In the genomic region with DNA sequence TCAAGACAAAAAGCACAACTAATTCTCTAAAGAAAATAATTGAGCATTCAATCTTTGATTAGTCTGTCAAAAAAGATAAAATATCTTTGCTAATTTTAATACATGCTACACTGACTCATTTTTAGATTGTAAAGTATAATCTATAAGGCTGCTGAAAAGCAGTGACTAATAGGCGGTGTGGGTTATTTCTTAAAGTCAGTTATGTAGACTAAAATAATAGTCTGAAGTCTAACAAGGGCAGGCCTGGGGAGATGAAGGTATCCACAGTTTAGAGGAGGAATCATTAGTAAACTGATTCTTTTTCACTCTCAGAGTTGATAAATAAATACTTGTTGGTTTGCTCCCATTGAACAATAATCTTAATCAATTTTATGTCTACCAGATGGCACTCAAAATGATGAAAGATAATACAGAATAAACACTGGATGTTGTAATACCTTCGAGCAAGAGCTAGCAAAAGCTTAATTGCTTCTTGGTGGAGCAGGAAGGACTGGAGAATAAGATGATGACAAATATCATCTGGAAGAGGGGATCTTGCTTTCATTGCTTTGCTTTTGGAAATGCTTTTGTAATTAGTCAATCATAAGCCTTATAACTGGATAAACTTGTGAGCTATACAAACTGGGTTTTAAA, we compare ENCODE assay signal across 1 cellular context.
TF ChIP-seq lines count a peak whose summit lies in the region.

No MANE protein-coding gene starts in this region.

TF ChIP-seq in HEK293, 187 proteins besides CTCF, POLR2A, EP300 and RAD21 (continued from another document and continues in another):
- TF ChIP-seq, protein P1, sequence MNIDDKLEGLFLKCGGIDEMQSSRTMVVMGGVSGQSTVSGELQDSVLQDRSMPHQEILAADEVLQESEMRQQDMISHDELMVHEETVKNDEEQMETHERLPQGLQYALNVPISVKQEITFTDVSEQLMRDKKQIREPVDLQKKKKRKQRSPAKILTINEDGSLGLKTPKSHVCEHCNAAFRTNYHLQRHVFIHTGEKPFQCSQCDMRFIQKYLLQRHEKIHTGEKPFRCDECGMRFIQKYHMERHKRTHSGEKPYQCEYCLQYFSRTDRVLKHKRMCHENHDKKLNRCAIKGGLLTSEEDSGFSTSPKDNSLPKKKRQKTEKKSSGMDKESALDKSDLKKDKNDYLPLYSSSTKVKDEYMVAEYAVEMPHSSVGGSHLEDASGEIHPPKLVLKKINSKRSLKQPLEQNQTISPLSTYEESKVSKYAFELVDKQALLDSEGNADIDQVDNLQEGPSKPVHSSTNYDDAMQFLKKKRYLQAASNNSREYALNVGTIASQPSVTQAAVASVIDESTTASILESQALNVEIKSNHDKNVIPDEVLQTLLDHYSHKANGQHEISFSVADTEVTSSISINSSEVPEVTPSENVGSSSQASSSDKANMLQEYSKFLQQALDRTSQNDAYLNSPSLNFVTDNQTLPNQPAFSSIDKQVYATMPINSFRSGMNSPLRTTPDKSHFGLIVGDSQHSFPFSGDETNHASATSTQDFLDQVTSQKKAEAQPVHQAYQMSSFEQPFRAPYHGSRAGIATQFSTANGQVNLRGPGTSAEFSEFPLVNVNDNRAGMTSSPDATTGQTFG (tag by site-specific recombination; IDR thresholded peaks at IDR 0.05; ENCODE audit: borderline replicate concordance) = no peak
- TF ChIP-seq ZBTB21 (tag by site-specific recombination; IDR thresholded peaks at IDR 0.05) (0 out of 2 replicates have a peak, but pooled peaks have one; percentile 27), ZBTB26 (tag by site-specific recombination; optimal IDR thresholded peaks at IDR 0.05) (no peak), ZNF24 (tag by site-specific recombination; IDR thresholded peaks at IDR 0.05) (peak; percentile 57; the same call in 1 of the 2 replicates), ZNF555 (tag by site-specific recombination; conservative IDR thresholded peaks at IDR 0.05) (no peak), FEZF1 (tag by site-specific recombination; IDR thresholded peaks at IDR 0.05) (peak; percentile 18; the same call in 1 of the 2 replicates), IKZF3 (tag by site-specific recombination; IDR thresholded peaks at IDR 0.05) (peak; percentile 64; the same call in 1 of the 2 replicates), ZNF529 (tag by site-specific recombination; IDR thresholded peaks at IDR 0.05; ENCODE audit: insufficient replicate concordance) (no peak), ZNF830 (tag by site-specific recombination; IDR thresholded peaks at IDR 0.05; ENCODE audit: low read depth) (no peak), HOXD13 (CRISPR knock-in tag; IDR thresholded peaks at IDR 0.05; ENCODE audit: borderline replicate concordance) (no peak), ZNF394 (tag by site-specific recombination; IDR thresholded peaks at IDR 0.05; ENCODE audit: borderline replicate concordance) (peak; percentile 34; the same call in 1 of the 2 replicates), KLF10 (tag by site-specific recombination; IDR thresholded peaks at IDR 0.05) (no peak), ZNF449 (tag by site-specific recombination; IDR thresholded peaks at IDR 0.05) (no peak), ZNF140 (tag by site-specific recombination; IDR thresholded peaks at IDR 0.05) (no peak), ZNF501 (tag by site-specific recombination; IDR thresholded peaks at IDR 0.05) (no peak), ZNF626 (tag by site-specific recombination; IDR thresholded peaks at IDR 0.05) (no peak), ZNF549 (tag by site-specific recombination; IDR thresholded peaks at IDR 0.05) (no peak), ZNF518A (tag by site-specific recombination; conservative IDR thresholded peaks at IDR 0.05; ENCODE audit: low read depth) (no peak), ZEB2 (tag by site-specific recombination; IDR thresholded peaks at IDR 0.05) (peak; percentile 75), PRDM10 (tag by site-specific recombination; IDR thresholded peaks at IDR 0.05) (peak; percentile 42; the same call in 1 of the 2 replicates), ZNF544 (tag by site-specific recombination; IDR thresholded peaks at IDR 0.05) (no peak), ZNF433 (tag by site-specific recombination; IDR thresholded peaks at IDR 0.05; ENCODE audit: low read depth) (no peak), ZNF324 (tag by site-specific recombination; IDR thresholded peaks at IDR 0.05) (no peak), ZNF19 (tag by site-specific recombination; IDR thresholded peaks at IDR 0.05; ENCODE audit: low read depth) (no peak), ZBTB7A (tag by site-specific recombination; IDR thresholded peaks at IDR 0.05; ENCODE audit: low read depth) (no peak), ZNF843 (tag by site-specific recombination; IDR thresholded peaks at IDR 0.05) (peak; percentile 73), ZNF548 (tag by site-specific recombination; IDR thresholded peaks at IDR 0.05) (no peak), ZXDB (tag by site-specific recombination; IDR thresholded peaks at IDR 0.05) (0 out of 2 replicates have a peak, but pooled peaks have one; percentile 2), ZNF266 (tag by site-specific recombination; IDR thresholded peaks at IDR 0.05; ENCODE audit: low read depth) (no peak), ZNF621 (tag by site-specific recombination; IDR thresholded peaks at IDR 0.05) (no peak), ZNF274 (IDR thresholded peaks at IDR 0.05; ENCODE audit: low read length) (no peak), ZNF274 (tag by site-specific recombination; IDR thresholded peaks at IDR 0.05; ENCODE audit: borderline replicate concordance) (no peak), YY1 (tag by site-specific recombination; IDR thresholded peaks at IDR 0.05) (no peak), ZSCAN23 (tag by site-specific recombination; IDR thresholded peaks at IDR 0.05) (0 out of 2 replicates have a peak, but pooled peaks have one; percentile 11)
- TF ChIP-seq, protein P2, sequence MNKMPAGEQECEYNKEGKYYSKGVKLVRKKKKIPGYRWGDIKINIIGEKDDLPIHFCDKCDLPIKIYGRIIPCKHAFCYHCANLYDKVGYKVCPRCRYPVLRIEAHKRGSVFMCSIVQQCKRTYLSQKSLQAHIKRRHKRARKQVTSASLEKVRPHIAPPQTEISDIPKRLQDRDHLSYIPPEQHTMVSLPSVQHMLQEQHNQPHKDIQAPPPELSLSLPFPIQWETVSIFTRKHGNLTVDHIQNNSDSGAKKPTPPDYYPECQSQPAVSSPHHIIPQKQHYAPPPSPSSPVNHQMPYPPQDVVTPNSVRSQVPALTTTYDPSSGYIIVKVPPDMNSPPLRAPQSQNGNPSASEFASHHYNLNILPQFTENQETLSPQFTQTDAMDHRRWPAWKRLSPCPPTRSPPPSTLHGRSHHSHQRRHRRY (tag by site-specific recombination; IDR thresholded peaks at IDR 0.05) = no peak
- TF ChIP-seq, protein P3, sequence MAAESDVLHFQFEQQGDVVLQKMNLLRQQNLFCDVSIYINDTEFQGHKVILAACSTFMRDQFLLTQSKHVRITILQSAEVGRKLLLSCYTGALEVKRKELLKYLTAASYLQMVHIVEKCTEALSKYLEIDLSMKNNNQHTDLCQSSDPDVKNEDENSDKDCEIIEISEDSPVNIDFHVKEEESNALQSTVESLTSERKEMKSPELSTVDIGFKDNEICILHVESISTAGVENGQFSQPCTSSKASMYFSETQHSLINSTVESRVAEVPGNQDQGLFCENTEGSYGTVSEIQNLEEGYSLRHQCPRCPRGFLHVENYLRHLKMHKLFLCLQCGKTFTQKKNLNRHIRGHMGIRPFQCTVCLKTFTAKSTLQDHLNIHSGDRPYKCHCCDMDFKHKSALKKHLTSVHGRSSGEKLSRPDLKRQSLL (tag by site-specific recombination; IDR thresholded peaks at IDR 0.05) = no peak
- TF ChIP-seq, protein P4, sequence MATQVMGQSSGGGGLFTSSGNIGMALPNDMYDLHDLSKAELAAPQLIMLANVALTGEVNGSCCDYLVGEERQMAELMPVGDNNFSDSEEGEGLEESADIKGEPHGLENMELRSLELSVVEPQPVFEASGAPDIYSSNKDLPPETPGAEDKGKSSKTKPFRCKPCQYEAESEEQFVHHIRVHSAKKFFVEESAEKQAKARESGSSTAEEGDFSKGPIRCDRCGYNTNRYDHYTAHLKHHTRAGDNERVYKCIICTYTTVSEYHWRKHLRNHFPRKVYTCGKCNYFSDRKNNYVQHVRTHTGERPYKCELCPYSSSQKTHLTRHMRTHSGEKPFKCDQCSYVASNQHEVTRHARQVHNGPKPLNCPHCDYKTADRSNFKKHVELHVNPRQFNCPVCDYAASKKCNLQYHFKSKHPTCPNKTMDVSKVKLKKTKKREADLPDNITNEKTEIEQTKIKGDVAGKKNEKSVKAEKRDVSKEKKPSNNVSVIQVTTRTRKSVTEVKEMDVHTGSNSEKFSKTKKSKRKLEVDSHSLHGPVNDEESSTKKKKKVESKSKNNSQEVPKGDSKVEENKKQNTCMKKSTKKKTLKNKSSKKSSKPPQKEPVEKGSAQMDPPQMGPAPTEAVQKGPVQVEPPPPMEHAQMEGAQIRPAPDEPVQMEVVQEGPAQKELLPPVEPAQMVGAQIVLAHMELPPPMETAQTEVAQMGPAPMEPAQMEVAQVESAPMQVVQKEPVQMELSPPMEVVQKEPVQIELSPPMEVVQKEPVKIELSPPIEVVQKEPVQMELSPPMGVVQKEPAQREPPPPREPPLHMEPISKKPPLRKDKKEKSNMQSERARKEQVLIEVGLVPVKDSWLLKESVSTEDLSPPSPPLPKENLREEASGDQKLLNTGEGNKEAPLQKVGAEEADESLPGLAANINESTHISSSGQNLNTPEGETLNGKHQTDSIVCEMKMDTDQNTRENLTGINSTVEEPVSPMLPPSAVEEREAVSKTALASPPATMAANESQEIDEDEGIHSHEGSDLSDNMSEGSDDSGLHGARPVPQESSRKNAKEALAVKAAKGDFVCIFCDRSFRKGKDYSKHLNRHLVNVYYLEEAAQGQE (tag by site-specific recombination; IDR thresholded peaks at IDR 0.05) = no peak
